Comparison of ENCODE assay signal across 23 cellular contexts in the genomic region with DNA sequence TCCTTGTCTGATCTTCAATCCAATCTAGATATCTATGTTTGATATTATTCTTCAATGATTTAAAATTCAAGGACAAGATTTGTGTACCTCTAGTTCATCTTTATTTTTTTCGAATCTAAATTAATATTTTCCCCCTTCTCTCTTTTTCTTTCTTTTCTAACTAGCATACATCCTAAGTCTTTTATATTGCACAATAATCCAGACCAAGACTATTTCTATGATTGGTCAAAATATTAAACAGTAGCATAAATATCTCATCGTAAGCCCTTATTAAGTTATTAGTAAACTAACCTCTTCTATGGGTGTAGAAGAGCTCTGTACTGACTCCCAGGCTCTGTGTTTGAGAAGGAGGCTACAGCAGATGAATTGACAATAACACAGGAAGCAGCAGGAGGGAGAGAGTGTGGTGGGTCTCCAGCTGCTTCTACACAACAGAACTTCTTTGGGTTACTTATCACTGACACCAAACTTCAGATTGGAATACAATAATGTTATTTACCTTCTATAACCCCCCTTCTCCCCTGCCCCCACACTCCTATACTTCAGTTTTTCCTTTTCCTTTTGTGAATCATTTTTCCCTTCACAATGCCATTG. TPM values are rescaled to one million over a fixed set of nuclear protein-coding genes. Genes with fewer than 3 reads are reported as not detected.
"Had no signal": no experiment of that assay in that cellular context is flagged by ENCODE, and none has a peak within 500 bp of the region (broad histone marks: within the 10 kb centered on the region; RNA-seq: fewer than 3 reads in every experiment).

No MANE protein-coding gene starts in this region.

- H3K4me1 ChIP-seq: SJSA1 had no signal

- H3K9ac ChIP-seq: SK-N-SH had no signal

- H3K27me3 Mint-ChIP-seq: T-cell had no signal

- H3K9me3 ChIP-seq: MG63, SJSA1, SK-N-SH had no signal

- H3K27ac Mint-ChIP-seq: T-cell had no signal

- H3K4me3 ChIP-seq: MG63, SJSA1 had no signal

- H3K27me3 ChIP-seq: MG63, SJSA1 had no signal

- DNase-seq: Karpas-422, KG1, MG63, NCI-H1092, NCI-H1436, NCI-H187, NCI-H2029, NCI-H2081 treated with DMSO at 0.1 percent for 48 hours, NCI-H2171, NCI-H226, NCI-H446, NCI-H510A, NCI-H524 treated with DMSO at 0.1 percent for 48 hours, NCI-H69, NCI-H774, Right ventricle myocardium superior, RPMI8226, SIG-M5, SK-N-SH, SW 1271, T-cell had no signal

- H3K4me3 Mint-ChIP-seq: T-cell had no signal

- H3K27ac ChIP-seq: SJSA1 had no signal

- H3K36me3 Mint-ChIP-seq: T-cell had no signal

- ATAC-seq: T-cell had no signal

- H3K4me1 Mint-ChIP-seq: T-cell had no signal

- H3K36me3 ChIP-seq: MG63, SJSA1 had no signal

RNA-seq across cellular contexts. Expression of gene PLCXD3, which starts 11.9 kb away (rescaled TPM):
- total RNA-seq: HT1080, SJSA1 had no signal
